27 cellular contexts compared by ENCODE assay signal in genomic region chr7:80597875-80598274, GRCh38. TPM values are rescaled to one million over a fixed set of nuclear protein-coding genes. Genes with fewer than 3 reads are reported as not detected.
"Had no signal": no experiment of that assay in that cellular context is flagged by ENCODE, and none has a peak within 500 bp of the region (broad histone marks: within the 10 kb centered on the region; RNA-seq: fewer than 3 reads in every experiment).

No MANE protein-coding gene starts in this region.

- H3K9ac ChIP-seq: KMS-11 had no signal

- H3K36me3 ChIP-seq: brain microvascular endothelial cell had no signal

- H3K27me3 ChIP-seq: brain microvascular endothelial cell had no signal

- H3K27ac ChIP-seq: brain microvascular endothelial cell, KMS-11 had no signal

- H3K4me2 ChIP-seq: KMS-11 had no signal

- ATAC-seq: activated CD4-positive, CD25-positive, alpha-beta regulatory T cell treated with anti-CD3 and anti-CD28 coated beads, Interleukin-2, amount 50 U/mL, for 24 hours; activated CD8-positive, alpha-beta T cell treated with anti-CD3 and anti-CD28 coated beads for 36 hours; activated T-cell treated with anti-CD3 and anti-CD28 coated beads, Interleukin-2, amount 50 U/mL, for 72 hours; HepG2; Panc1 had no signal

- DNase-seq: activated CD4-positive, alpha-beta T cell treated with anti-CD3 and anti-CD28 coated beads for 4 hours; activated CD8-positive, alpha-beta memory T cell treated with anti-CD3 and anti-CD28 coated beads, Interleukin-2, amount 50 U/mL, for 4 hours; activated CD8-positive, alpha-beta T cell treated with anti-CD3 and anti-CD28 coated beads for 36 hours; activated gamma-delta T cell treated with Interleukin-2 at 50 U/mL for 16 hours; activated naive CD4-positive, alpha-beta T cell treated with anti-CD3 and anti-CD28 coated beads, Interleukin-2, amount 10 ng/mL, durations not matched to agents 7 days and 5 days; activated naive CD8-positive, alpha-beta T cell treated with anti-CD3 and anti-CD28 coated beads for 36 hours; activated T-cell treated with anti-CD3 and anti-CD28 coated beads, Interleukin-2, amount 50 U/mL, for 72 hours; brain microvascular endothelial cell; MV-4-11; NCI-H1092 treated with DMSO at 0.1 percent for 48 hours; NCI-H1436; NCI-H1694 treated with DMSO at 0.1 percent for 48 hours; NCI-H2029 treated with DMSO at 0.1 percent for 48 hours; NCI-H345; NCI-H510A; NCI-H526 treated with DMSO at 0.1 percent for 48 hours; NCI-H82; RPMI8226; SHP77; SW 1271 had no signal

RNA-seq across cellular contexts. Expression of gene CD36, which starts 40.6 kb away (rescaled TPM):
- total RNA-seq: activated CD8-positive, alpha-beta T cell treated with anti-CD3 and anti-CD28 coated beads for 36 hours; activated naive CD8-positive, alpha-beta T cell treated with anti-CD3 and anti-CD28 coated beads for 36 hours; activated T-helper 2 cell treated with anti-CD3 and anti-CD28 coated beads, Interferon-gamma antibody, Interleukin-2, Interleukin-4, amounts not matched to agents 10 μg/mL and 5 μg/mL and 100 μg/mL, durations not matched to agents 14 hours and 24 hours and 36 hours; OCI-LY7; T-helper 1 cell treated with Interleukin-12 subunit alpha and Interleukin-12 subunit beta and Interleukin-4 antibody, amounts not matched to agents 30 ng/mL and 1 ng/mL, for 36 hours had no signal
